In the genomic region with DNA sequence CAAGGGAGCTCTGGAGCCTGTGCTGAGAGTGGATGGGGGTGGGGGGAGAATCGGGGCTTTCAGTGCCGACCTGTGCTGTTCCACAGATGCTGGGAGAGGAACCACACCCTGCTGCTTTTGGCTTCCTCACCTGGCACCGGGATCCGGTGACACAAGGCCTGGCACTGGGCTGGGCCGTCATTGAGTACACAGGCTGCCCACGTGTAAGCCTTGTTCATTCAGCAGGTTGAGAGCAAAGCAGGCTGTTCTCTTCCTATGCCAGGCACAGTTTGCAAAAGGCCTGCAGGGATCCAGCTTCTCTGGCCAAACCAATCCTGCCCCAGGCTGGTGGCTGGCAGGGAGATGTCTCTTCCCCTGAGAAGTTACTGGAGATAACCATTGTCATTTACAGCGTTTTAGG, we compare ENCODE assay signal across 15 cellular contexts. TPM values are rescaled to one million over a fixed set of nuclear protein-coding genes. Genes with fewer than 3 reads are reported as not detected.
A peak's percentile ranks its signal among the peaks of the same experiment; 100 is the strongest.
DNase-seq lines count a peak whose midpoint lies in the region; ATAC-seq and TF ChIP-seq lines count a peak whose summit lies in the region.
"Had no signal": no experiment of that assay in that cellular context is flagged by ENCODE, and none has a peak within 500 bp of the region (broad histone marks: within the 10 kb centered on the region; RNA-seq: fewer than 3 reads in every experiment).

No MANE protein-coding gene starts in this region.

- H3K4me1 ChIP-seq in esophagus muscularis mucosa: peaks cover 41 to 74% (median 49%) of the 10 kb centered on the region in 4 donors
- H3K4me1 ChIP-seq in mucosa of descending colon (ENCODE audit: low read depth): peaks cover 3% of the 10 kb centered on the region

- no peaks in the 10 kb centered on the region for H3K9me3 Mint-ChIP-seq in activated CD4-positive, alpha-beta T cell treated with anti-CD3 and anti-CD28 coated beads, Interleukin-2, amount 10 ng/mL, durations not matched to agents 24 days and 14 days
- H3K9me3 Mint-ChIP-seq: activated CD4-positive, alpha-beta memory T cell treated with anti-CD3 and anti-CD28 coated beads for 36 hours; naive B cell had no signal

- DNase-seq in Right ventricle myocardium inferior (ENCODE audit: missing footprints): peak; percentile 76
- DNase-seq in cardiac septum (ENCODE audit: low spot score): no peak
- no peak for DNase-seq in esophagus muscularis mucosa (ENCODE audit: extremely low spot score)
- DNase-seq in mucosa of descending colon: peak in 1 of 3 donors; percentile 27
- DNase-seq in AML-193 (lab: John Stamatoyannopoulos, UW): no peak
- DNase-seq in DMS114 treated with DMSO at 0.1 percent for 48 hours (lab: John Stamatoyannopoulos, UW; ENCODE audit: unreplicated experiment): no peak
- no peak for DNase-seq in activated CD4-positive, alpha-beta T cell treated with anti-CD3 and anti-CD28 coated beads, Interleukin-2, amount 10 ng/mL, durations not matched to agents 24 days and 14 days
- no peak for DNase-seq in NCI-H2107 treated with DMSO at 0.1 percent for 48 hours (lab: John Stamatoyannopoulos, UW; ENCODE audit: unreplicated experiment)
- DNase-seq: activated CD4-positive, alpha-beta memory T cell treated with anti-CD3 and anti-CD28 coated beads for 36 hours; activated naive CD4-positive, alpha-beta T cell; central memory CD4-positive, alpha-beta T cell; DMS79; naive B cell; NCI-H1930; transverse colon had no signal

- no peak overlapping the region for H3K4me3 Mint-ChIP-seq in activated CD4-positive, alpha-beta T cell treated with anti-CD3 and anti-CD28 coated beads, Interleukin-2, amount 10 ng/mL, durations not matched to agents 24 days and 14 days
- H3K4me3 Mint-ChIP-seq: activated CD4-positive, alpha-beta memory T cell treated with anti-CD3 and anti-CD28 coated beads for 36 hours; naive B cell had no signal

- no peaks in the 10 kb centered on the region for H3K9me3 ChIP-seq in esophagus muscularis mucosa
- H3K9me3 ChIP-seq in mucosa of descending colon: no peaks in the 10 kb centered on the region
- H3K9me3 ChIP-seq: transverse colon had no signal

- ATAC-seq in Right ventricle myocardium inferior (peak; percentile 74), mucosa of descending colon (peak; percentile 28)

- no peaks in the 10 kb centered on the region for H3K27me3 Mint-ChIP-seq in activated CD4-positive, alpha-beta T cell treated with anti-CD3 and anti-CD28 coated beads, Interleukin-2, amount 10 ng/mL, durations not matched to agents 24 days and 14 days
- H3K27me3 Mint-ChIP-seq: activated CD4-positive, alpha-beta memory T cell treated with anti-CD3 and anti-CD28 coated beads for 36 hours; naive B cell had no signal

- H3K27ac ChIP-seq in esophagus muscularis mucosa (replicated peaks in 1 of 4): peak overlapping the region; percentile 19 to 57 (median 30)

- TF ChIP-seq EP300 in esophagus muscularis mucosa (IDR thresholded peaks at IDR 0.05): no peak

- H3K36me3 ChIP-seq in esophagus muscularis mucosa (peaks cover 0 to 73% (median 39%) of the 10 kb centered on the region in 4 donors), mucosa of descending colon (ENCODE audit: low read depth) (no peaks in the 10 kb centered on the region)
- H3K36me3 ChIP-seq: transverse colon had no signal

- H3K4me3 ChIP-seq in esophagus muscularis mucosa (no peak overlapping the region), mucosa of descending colon (no peak overlapping the region)
- H3K4me3 ChIP-seq: transverse colon had no signal

- no peak overlapping the region for H3K27ac Mint-ChIP-seq in activated CD4-positive, alpha-beta T cell treated with anti-CD3 and anti-CD28 coated beads, Interleukin-2, amount 10 ng/mL, durations not matched to agents 24 days and 14 days
- H3K27ac Mint-ChIP-seq: activated CD4-positive, alpha-beta memory T cell treated with anti-CD3 and anti-CD28 coated beads for 36 hours had no signal

- no peak for TF ChIP-seq POLR2A in esophagus muscularis mucosa (IDR thresholded peaks at IDR 0.05; ENCODE audit: low read depth)

- WGBS in esophagus muscularis mucosa: 73% methylated on average over 7 of the region's 7 CpGs

- intact Hi-C loops in Right ventricle myocardium inferior (cut with DNase I): loop anchor here (2.0 to 5.0 kb wide), 2 partner anchors 73 to 85 kb away; no protein-coding TSS in a partner anchor
- intact Hi-C loops in cardiac septum (cut with DNase I): loop anchor here (5.0 kb wide), 1 partner anchor 88 kb away; no protein-coding TSS in a partner anchor
- intact Hi-C loops in esophagus muscularis mucosa (cut with DNase I): no loop called here
- intact Hi-C loops in mucosa of descending colon (cut with DNase I, micrococcal nuclease): no loop called here
- intact Hi-C loops in activated CD4-positive, alpha-beta T cell treated with anti-CD3 and anti-CD28 coated beads, Interleukin-2, amount 10 ng/mL, durations not matched to agents 24 days and 14 days (cut with micrococcal nuclease): no loop called here

- no peaks in the 10 kb centered on the region for H3K27me3 ChIP-seq in esophagus muscularis mucosa
- H3K27me3 ChIP-seq: transverse colon had no signal

- TF ChIP-seq CTCF in esophagus muscularis mucosa (IDR thresholded peaks at IDR 0.05) (no peak), mucosa of descending colon (IDR thresholded peaks at IDR 0.05) (no peak)

- H3K36me3 Mint-ChIP-seq in activated CD4-positive, alpha-beta T cell treated with anti-CD3 and anti-CD28 coated beads, Interleukin-2, amount 10 ng/mL, durations not matched to agents 24 days and 14 days (ENCODE audit: low read depth): peaks cover 59% of the 10 kb centered on the region

- H3K4me1 Mint-ChIP-seq in activated CD4-positive, alpha-beta T cell treated with anti-CD3 and anti-CD28 coated beads, Interleukin-2, amount 10 ng/mL, durations not matched to agents 24 days and 14 days: peaks cover 24% of the 10 kb centered on the region

RNA-seq across cellular contexts. Expression of gene TRIB2, which starts 17.1 kb away (rescaled TPM):
- total RNA-seq in Right ventricle myocardium inferior (33.4 TPM), cardiac septum (49.9 TPM), esophagus muscularis mucosa (10 to 100 TPM; 31.5 to 52.3 (median 39.2) TPM), mucosa of descending colon (10 to 100 TPM in 1 of 3 donors, 1 to 10 TPM in 2; 4.9 to 28.3 (median 6.8) TPM)
- 4.0 and 5.1 TPM in 2 replicates for total RNA-seq in activated CD4-positive, alpha-beta T cell treated with anti-CD3 and anti-CD28 coated beads, Interleukin-2, amount 10 ng/mL, durations not matched to agents 24 days and 14 days

Comparison
In these comparisons a context has a peak if more than half of its experiments do, and no peak if none do; other contexts are left out.
1. intact Hi-C loops: an anchor here in Right ventricle myocardium inferior (2.0 to 5.0 kb wide) and cardiac septum (5.0 kb wide); none called in esophagus muscularis mucosa, mucosa of descending colon and activated CD4-positive, alpha-beta T cell treated with anti-CD3 and anti-CD28 coated beads, Interleukin-2, amount 10 ng/mL, durations not matched to agents 24 days and 14 days.